ENCODE assay signal across 3 cellular contexts in the genomic region with DNA sequence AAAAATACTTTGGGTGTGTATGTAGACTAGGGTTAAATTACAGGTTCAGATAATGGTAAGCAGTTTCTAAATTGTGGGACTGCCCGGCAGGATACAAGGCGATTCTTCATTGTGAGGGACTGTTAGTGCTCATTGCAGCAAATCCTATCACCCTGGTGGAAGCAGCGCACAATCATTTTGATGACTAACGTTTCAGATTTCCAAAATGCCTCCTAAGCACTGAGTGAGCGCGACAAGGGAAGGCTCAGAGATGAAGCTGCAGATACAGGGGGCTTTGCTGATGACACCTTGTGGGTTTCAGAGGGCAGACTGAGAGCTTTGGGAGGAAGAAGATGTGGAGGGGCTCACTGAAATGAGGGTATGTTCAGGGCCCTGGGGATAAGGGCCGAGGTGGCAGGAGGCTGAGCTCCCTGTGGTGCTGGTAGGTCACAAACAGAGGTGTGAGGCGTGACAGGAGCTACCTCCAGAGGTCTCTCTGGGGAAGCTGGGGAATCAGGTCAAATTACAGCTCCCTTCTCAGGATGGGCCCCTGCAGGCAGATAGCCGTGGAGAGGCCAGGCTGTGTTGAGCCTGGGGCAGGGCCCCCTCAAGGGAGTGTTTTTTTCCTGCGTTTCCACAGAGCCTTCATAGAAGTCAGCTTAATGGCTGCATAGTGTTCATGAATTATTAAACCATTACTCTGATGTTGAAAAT.
TF ChIP-seq lines count a peak whose summit lies in the region.

No MANE protein-coding gene starts in this region.

TF ChIP-seq in SK-N-SH treated with all-trans-retinoic acid at 6 μM for 48 hours, 23 proteins besides CTCF, POLR2A, EP300 and RAD21 (continued from another document and continues in another):
- no peak for TF ChIP-seq OSR1 (CRISPR knock-in tag; IDR thresholded peaks at IDR 0.05)
- no peak for TF ChIP-seq ZFP3 (CRISPR knock-in tag; IDR thresholded peaks at IDR 0.05)
- no peak for TF ChIP-seq GLIS3 (CRISPR knock-in tag; IDR thresholded peaks at IDR 0.05)
- TF ChIP-seq, protein P1, sequence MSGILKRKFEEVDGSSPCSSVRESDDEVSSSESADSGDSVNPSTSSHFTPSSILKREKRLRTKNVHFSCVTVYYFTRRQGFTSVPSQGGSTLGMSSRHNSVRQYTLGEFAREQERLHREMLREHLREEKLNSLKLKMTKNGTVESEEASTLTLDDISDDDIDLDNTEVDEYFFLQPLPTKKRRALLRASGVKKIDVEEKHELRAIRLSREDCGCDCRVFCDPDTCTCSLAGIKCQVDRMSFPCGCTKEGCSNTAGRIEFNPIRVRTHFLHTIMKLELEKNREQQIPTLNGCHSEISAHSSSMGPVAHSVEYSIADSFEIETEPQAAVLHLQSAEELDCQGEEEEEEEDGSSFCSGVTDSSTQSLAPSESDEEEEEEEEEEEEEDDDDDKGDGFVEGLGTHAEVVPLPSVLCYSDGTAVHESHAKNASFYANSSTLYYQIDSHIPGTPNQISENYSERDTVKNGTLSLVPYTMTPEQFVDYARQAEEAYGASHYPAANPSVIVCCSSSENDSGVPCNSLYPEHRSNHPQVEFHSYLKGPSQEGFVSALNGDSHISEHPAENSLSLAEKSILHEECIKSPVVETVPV (CRISPR knock-in tag; IDR thresholded peaks at IDR 0.05), result no peak
- TF ChIP-seq, protein P2, sequence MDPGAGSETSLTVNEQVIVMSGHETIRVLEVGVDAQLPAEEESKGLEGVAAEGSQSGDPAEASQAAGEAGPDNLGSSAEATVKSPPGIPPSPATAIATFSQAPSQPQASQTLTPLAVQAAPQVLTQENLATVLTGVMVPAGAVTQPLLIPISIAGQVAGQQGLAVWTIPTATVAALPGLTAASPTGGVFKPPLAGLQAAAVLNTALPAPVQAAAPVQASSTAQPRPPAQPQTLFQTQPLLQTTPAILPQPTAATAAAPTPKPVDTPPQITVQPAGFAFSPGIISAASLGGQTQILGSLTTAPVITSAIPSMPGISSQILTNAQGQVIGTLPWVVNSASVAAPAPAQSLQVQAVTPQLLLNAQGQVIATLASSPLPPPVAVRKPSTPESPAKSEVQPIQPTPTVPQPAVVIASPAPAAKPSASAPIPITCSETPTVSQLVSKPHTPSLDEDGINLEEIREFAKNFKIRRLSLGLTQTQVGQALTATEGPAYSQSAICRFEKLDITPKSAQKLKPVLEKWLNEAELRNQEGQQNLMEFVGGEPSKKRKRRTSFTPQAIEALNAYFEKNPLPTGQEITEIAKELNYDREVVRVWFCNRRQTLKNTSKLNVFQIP (CRISPR knock-in tag; IDR thresholded peaks at IDR 0.05; ENCODE audit: borderline replicate concordance, low read depth), result no peak
- TF ChIP-seq PPARA (CRISPR knock-in tag; IDR thresholded peaks at IDR 0.05; ENCODE audit: borderline replicate concordance), result no peak
- TF ChIP-seq ZFP30 (CRISPR knock-in tag; IDR thresholded peaks at IDR 0.05), result no peak
- TF ChIP-seq, protein P3, sequence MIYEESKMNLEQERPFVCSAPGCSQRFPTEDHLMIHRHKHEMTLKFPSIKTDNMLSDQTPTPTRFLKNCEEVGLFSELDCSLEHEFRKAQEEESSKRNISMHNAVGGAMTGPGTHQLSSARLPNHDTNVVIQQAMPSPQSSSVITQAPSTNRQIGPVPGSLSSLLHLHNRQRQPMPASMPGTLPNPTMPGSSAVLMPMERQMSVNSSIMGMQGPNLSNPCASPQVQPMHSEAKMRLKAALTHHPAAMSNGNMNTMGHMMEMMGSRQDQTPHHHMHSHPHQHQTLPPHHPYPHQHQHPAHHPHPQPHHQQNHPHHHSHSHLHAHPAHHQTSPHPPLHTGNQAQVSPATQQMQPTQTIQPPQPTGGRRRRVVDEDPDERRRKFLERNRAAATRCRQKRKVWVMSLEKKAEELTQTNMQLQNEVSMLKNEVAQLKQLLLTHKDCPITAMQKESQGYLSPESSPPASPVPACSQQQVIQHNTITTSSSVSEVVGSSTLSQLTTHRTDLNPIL (CRISPR knock-in tag; IDR thresholded peaks at IDR 0.05; ENCODE audit: low read depth), result no peak
- TF ChIP-seq ISL1 (CRISPR knock-in tag; IDR thresholded peaks at IDR 0.05), result no peak

TF ChIP-seq in SK-N-SH, 30 proteins besides CTCF, POLR2A, EP300 and RAD21:
- TF ChIP-seq, protein P4, sequence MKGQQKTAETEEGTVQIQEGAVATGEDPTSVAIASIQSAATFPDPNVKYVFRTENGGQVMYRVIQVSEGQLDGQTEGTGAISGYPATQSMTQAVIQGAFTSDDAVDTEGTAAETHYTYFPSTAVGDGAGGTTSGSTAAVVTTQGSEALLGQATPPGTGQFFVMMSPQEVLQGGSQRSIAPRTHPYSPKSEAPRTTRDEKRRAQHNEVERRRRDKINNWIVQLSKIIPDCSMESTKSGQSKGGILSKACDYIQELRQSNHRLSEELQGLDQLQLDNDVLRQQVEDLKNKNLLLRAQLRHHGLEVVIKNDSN (IDR thresholded peaks at IDR 0.05; ENCODE audit: borderline replicate concordance, low read depth), result no peak
- TF ChIP-seq NRF1 (IDR thresholded peaks at IDR 0.05; ENCODE audit: low read depth, low read length) (no peak), POLR2AphosphoS5 (IDR thresholded peaks at IDR 0.05; ENCODE audit: low read depth, low read length) (no peak), TEAD4 (IDR thresholded peaks at IDR 0.05; ENCODE audit: borderline replicate concordance, insufficient read depth) (no peak), YY1 (IDR thresholded peaks at IDR 0.05; ENCODE audit: low read depth) (no peak), ELF1 (IDR thresholded peaks at IDR 0.05) (no peak), RCOR1 (IDR thresholded peaks at IDR 0.05; ENCODE audit: low read length) (no peak), TCF12 (IDR thresholded peaks at IDR 0.05) (no peak), MXI1 (IDR thresholded peaks at IDR 0.05; ENCODE audit: low read depth, low read length) (no peak), TAF1 (IDR thresholded peaks at IDR 0.05; ENCODE audit: borderline replicate concordance, low read depth, low read length) (no peak), FOXJ3 (CRISPR knock-in tag; IDR thresholded peaks at IDR 0.05) (no peak), FOXM1 (IDR thresholded peaks at IDR 0.05; ENCODE audit: low read depth) (no peak), CHD2 (IDR thresholded peaks at IDR 0.05; ENCODE audit: low read length, partially characterized antibody) (no peak), RXRA (IDR thresholded peaks at IDR 0.05; ENCODE audit: borderline replicate concordance, low read depth) (no peak), MEF2A (IDR thresholded peaks at IDR 0.05; ENCODE audit: borderline replicate concordance, low read depth) (no peak), NFIC (IDR thresholded peaks at IDR 0.05; ENCODE audit: borderline replicate concordance) (no peak), JUND (IDR thresholded peaks at IDR 0.05) (no peak), FOSL2 (IDR thresholded peaks at IDR 0.05; ENCODE audit: borderline replicate concordance, low read depth) (no peak)
- TF ChIP-seq, protein P5, sequence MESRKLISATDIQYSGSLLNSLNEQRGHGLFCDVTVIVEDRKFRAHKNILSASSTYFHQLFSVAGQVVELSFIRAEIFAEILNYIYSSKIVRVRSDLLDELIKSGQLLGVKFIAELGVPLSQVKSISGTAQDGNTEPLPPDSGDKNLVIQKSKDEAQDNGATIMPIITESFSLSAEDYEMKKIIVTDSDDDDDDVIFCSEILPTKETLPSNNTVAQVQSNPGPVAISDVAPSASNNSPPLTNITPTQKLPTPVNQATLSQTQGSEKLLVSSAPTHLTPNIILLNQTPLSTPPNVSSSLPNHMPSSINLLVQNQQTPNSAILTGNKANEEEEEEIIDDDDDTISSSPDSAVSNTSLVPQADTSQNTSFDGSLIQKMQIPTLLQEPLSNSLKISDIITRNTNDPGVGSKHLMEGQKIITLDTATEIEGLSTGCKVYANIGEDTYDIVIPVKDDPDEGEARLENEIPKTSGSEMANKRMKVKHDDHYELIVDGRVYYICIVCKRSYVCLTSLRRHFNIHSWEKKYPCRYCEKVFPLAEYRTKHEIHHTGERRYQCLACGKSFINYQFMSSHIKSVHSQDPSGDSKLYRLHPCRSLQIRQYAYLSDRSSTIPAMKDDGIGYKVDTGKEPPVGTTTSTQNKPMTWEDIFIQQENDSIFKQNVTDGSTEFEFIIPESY (IDR thresholded peaks at IDR 0.05; ENCODE audit: borderline replicate concordance, low read depth), result no peak
- TF ChIP-seq, protein P6, sequence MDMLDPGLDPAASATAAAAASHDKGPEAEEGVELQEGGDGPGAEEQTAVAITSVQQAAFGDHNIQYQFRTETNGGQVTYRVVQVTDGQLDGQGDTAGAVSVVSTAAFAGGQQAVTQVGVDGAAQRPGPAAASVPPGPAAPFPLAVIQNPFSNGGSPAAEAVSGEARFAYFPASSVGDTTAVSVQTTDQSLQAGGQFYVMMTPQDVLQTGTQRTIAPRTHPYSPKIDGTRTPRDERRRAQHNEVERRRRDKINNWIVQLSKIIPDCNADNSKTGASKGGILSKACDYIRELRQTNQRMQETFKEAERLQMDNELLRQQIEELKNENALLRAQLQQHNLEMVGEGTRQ (IDR thresholded peaks at IDR 0.05; ENCODE audit: borderline replicate concordance, low read depth, low read length), result no peak

TF ChIP-seq in H1, 55 proteins besides CTCF, POLR2A, EP300 and RAD21 (continued from another document and continues in another):
- TF ChIP-seq, protein P6 (IDR thresholded peaks at IDR 0.05; ENCODE audit: low read length), result no peak
- TF ChIP-seq TCF12 (IDR thresholded peaks at IDR 0.05; ENCODE audit: low read depth, low read length) (no peak), RFX5 (IDR thresholded peaks at IDR 0.05; ENCODE audit: borderline replicate concordance, low read depth, low read length) (no peak), CTBP2 (IDR thresholded peaks at IDR 0.05; ENCODE audit: borderline replicate concordance, insufficient read depth, insufficient read length, low read length) (no peak), KDM1A (IDR thresholded peaks at IDR 0.05; ENCODE audit: borderline replicate concordance, low read length) (no peak), SIRT6 (IDR thresholded peaks at IDR 0.05; ENCODE audit: low read length) (no peak), TAF1 (IDR thresholded peaks at IDR 0.05; ENCODE audit: low read depth, low read length) (no peak), TEAD4 (IDR thresholded peaks at IDR 0.05; ENCODE audit: low read depth, low read length) (no peak), SIX5 (IDR thresholded peaks at IDR 0.05; ENCODE audit: low read depth, low read length) (no peak), CEBPB (IDR thresholded peaks at IDR 0.05; ENCODE audit: low read depth, low read length) (no peak), KDM5A (IDR thresholded peaks at IDR 0.05; ENCODE audit: low read length) (no peak)
- TF ChIP-seq, protein P7, sequence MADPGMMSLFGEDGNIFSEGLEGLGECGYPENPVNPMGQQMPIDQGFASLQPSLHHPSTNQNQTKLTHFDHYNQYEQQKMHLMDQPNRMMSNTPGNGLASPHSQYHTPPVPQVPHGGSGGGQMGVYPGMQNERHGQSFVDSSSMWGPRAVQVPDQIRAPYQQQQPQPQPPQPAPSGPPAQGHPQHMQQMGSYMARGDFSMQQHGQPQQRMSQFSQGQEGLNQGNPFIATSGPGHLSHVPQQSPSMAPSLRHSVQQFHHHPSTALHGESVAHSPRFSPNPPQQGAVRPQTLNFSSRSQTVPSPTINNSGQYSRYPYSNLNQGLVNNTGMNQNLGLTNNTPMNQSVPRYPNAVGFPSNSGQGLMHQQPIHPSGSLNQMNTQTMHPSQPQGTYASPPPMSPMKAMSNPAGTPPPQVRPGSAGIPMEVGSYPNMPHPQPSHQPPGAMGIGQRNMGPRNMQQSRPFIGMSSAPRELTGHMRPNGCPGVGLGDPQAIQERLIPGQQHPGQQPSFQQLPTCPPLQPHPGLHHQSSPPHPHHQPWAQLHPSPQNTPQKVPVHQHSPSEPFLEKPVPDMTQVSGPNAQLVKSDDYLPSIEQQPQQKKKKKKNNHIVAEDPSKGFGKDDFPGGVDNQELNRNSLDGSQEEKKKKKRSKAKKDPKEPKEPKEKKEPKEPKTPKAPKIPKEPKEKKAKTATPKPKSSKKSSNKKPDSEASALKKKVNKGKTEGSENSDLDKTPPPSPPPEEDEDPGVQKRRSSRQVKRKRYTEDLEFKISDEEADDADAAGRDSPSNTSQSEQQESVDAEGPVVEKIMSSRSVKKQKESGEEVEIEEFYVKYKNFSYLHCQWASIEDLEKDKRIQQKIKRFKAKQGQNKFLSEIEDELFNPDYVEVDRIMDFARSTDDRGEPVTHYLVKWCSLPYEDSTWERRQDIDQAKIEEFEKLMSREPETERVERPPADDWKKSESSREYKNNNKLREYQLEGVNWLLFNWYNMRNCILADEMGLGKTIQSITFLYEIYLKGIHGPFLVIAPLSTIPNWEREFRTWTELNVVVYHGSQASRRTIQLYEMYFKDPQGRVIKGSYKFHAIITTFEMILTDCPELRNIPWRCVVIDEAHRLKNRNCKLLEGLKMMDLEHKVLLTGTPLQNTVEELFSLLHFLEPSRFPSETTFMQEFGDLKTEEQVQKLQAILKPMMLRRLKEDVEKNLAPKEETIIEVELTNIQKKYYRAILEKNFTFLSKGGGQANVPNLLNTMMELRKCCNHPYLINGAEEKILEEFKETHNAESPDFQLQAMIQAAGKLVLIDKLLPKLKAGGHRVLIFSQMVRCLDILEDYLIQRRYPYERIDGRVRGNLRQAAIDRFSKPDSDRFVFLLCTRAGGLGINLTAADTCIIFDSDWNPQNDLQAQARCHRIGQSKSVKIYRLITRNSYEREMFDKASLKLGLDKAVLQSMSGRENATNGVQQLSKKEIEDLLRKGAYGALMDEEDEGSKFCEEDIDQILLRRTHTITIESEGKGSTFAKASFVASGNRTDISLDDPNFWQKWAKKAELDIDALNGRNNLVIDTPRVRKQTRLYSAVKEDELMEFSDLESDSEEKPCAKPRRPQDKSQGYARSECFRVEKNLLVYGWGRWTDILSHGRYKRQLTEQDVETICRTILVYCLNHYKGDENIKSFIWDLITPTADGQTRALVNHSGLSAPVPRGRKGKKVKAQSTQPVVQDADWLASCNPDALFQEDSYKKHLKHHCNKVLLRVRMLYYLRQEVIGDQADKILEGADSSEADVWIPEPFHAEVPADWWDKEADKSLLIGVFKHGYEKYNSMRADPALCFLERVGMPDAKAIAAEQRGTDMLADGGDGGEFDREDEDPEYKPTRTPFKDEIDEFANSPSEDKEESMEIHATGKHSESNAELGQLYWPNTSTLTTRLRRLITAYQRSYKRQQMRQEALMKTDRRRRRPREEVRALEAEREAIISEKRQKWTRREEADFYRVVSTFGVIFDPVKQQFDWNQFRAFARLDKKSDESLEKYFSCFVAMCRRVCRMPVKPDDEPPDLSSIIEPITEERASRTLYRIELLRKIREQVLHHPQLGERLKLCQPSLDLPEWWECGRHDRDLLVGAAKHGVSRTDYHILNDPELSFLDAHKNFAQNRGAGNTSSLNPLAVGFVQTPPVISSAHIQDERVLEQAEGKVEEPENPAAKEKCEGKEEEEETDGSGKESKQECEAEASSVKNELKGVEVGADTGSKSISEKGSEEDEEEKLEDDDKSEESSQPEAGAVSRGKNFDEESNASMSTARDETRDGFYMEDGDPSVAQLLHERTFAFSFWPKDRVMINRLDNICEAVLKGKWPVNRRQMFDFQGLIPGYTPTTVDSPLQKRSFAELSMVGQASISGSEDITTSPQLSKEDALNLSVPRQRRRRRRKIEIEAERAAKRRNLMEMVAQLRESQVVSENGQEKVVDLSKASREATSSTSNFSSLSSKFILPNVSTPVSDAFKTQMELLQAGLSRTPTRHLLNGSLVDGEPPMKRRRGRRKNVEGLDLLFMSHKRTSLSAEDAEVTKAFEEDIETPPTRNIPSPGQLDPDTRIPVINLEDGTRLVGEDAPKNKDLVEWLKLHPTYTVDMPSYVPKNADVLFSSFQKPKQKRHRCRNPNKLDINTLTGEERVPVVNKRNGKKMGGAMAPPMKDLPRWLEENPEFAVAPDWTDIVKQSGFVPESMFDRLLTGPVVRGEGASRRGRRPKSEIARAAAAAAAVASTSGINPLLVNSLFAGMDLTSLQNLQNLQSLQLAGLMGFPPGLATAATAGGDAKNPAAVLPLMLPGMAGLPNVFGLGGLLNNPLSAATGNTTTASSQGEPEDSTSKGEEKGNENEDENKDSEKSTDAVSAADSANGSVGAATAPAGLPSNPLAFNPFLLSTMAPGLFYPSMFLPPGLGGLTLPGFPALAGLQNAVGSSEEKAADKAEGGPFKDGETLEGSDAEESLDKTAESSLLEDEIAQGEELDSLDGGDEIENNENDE (IDR thresholded peaks at IDR 0.05; ENCODE audit: insufficient replicate concordance, low read length), result no peak
